ENCODE assay signal across 1 cellular context in genomic region chr12:48542300-48542928, GRCh38.
TF ChIP-seq lines count a peak whose summit lies in the region.

No MANE protein-coding gene starts in this region.

TF ChIP-seq in H1, 55 proteins besides CTCF, POLR2A, EP300 and RAD21 (continued from another document):
- TF ChIP-seq MAX (IDR thresholded peaks at IDR 0.05) (no peak), HDAC2 (IDR thresholded peaks at IDR 0.05; ENCODE audit: borderline replicate concordance in 1 of 2, low read depth in 2 of 2, low read length in 2 of 2) (no peak)
